Comparison of ENCODE assay signal across 18 cellular contexts in the genomic region with DNA sequence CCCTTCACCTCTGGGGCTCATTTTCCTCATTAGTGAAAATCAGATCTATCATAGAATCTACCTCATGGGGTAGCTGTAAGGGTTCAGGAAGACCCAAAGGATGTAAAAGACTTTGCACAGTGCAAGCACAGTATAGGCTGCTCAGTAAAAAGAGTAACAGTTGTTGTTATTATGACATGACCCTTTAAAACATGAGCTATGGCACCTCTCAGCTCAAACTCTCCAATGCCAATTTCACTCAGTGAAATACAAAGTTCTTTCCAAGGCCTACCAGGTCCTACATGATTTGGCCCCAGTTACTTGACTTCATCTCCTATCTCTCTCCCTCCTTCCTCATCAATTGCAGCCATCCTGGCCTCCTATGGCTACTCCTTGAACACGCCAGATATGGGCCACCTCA. TPM values are rescaled to one million over a fixed set of nuclear protein-coding genes. Genes with fewer than 3 reads are reported as not detected.
DNase-seq lines count a peak whose midpoint lies in the region; ATAC-seq and TF ChIP-seq lines count a peak whose summit lies in the region.
"Had no signal": no experiment of that assay in that cellular context is flagged by ENCODE, and none has a peak within 500 bp of the region (broad histone marks: within the 10 kb centered on the region; RNA-seq: fewer than 3 reads in every experiment).

No MANE protein-coding gene starts in this region.

- no peaks in the 10 kb centered on the region for H3K9me3 ChIP-seq in CD8-positive, alpha-beta T cell (ENCODE audit: low read length)
- H3K9me3 ChIP-seq in vagina (no peaks in the 10 kb centered on the region), spleen (no peaks in the 10 kb centered on the region)

- ATAC-seq in CD8-positive, alpha-beta T cell: no peak
- no peak for ATAC-seq in activated B cell treated with CpG ODN at 0.5 μM for 24 hours (ENCODE audit: low read depth)

- CTCF ChIA-PET in CD8-positive, alpha-beta T cell (lab: Charles Lee): interaction anchor here (0.6 to 1.0 kb wide), 2 partner anchors 40 to 59 kb away, joined by 4 to 5 read pairs; no protein-coding TSS in a partner anchor
- CTCF ChIA-PET in activated B cell treated with CpG ODN at 0.5 μM for 24 hours (lab: Charles Lee): interaction anchor here (1.0 to 1.3 kb wide), 2 partner anchors 17 to 35 kb away, joined by 3 to 5 read pairs; no protein-coding TSS in a partner anchor

- POLR2A ChIA-PET in CD8-positive, alpha-beta T cell (lab: Charles Lee): no interaction called here
- POLR2A ChIA-PET in activated B cell treated with CpG ODN at 0.5 μM for 24 hours (lab: Charles Lee): interaction anchor here (11.2 to 24.7 kb wide), 2 partner anchors 16 to 30 kb away, joined by 355 to 661 read pairs; a partner anchor contains a TSS

- no peak for TF ChIP-seq CTCF in CD8-positive, alpha-beta T cell (IDR thresholded peaks at IDR 0.05)
- TF ChIP-seq CTCF in activated B cell treated with CpG ODN at 0.5 μM for 24 hours (IDR thresholded peaks at IDR 0.05) (no peak), endothelial cell (IDR thresholded peaks at IDR 0.05; ENCODE audit: unreplicated experiment) (no peak), vagina (IDR thresholded peaks at IDR 0.05) (no peak), spleen (IDR thresholded peaks at IDR 0.05 in 8 of 11, conservative IDR thresholded peaks at IDR 0.05 in 3 of 11) (no peak), foreskin fibroblast (IDR thresholded peaks at IDR 0.05; ENCODE audit: low read depth, low read length) (no peak)

- H3K27me3 ChIP-seq in CD8-positive, alpha-beta T cell (ENCODE audit: insufficient read depth, low read length): no peaks in the 10 kb centered on the region
- H3K27me3 ChIP-seq in vagina (no peaks in the 10 kb centered on the region), spleen (replicated peaks in 1 of 7) (no peaks in the 10 kb centered on the region)

- no peak for DNase-seq in activated T-cell treated with anti-CD3 and anti-CD28 coated beads, Interleukin-2, amount 50 U/mL, for 24 hours
- DNase-seq in activated T-cell treated with anti-CD3 and anti-CD28 coated beads, Interleukin-2, amount 50 U/mL, for 48 hours: no peak
- no peak for DNase-seq in CD8-positive, alpha-beta T cell
- DNase-seq in activated B cell treated with CpG ODN at 0.5 μM for 24 hours: no peak
- no peak for DNase-seq in endothelial cell (ENCODE audit: low spot score)
- no peak for DNase-seq in vagina (ENCODE audit: extremely low spot score in 2 of 2)
- DNase-seq in spleen: no peak
- DNase-seq in foreskin fibroblast: no peak
- DNase-seq: DMS79, GM23248, NCI-H1048, NCI-H345, NCI-H526 treated with DMSO at 0.1 percent for 48 hours, OCI-M1, RPMI8226 had no signal

- H3K4me1 ChIP-seq in CD8-positive, alpha-beta T cell (ENCODE audit: insufficient read depth, low read length): peaks cover 17% of the 10 kb centered on the region
- H3K4me1 ChIP-seq in vagina (peaks cover 21% of the 10 kb centered on the region), spleen (peaks cover 23 to 66% (median 56%) of the 10 kb centered on the region in 6 donors)

- H3K36me3 Mint-ChIP-seq in activated T-cell treated with anti-CD3 and anti-CD28 coated beads, Interleukin-2, amount 50 U/mL, for 24 hours (ENCODE audit: low read depth): peaks cover 90% of the 10 kb centered on the region
- H3K36me3 Mint-ChIP-seq in CD8-positive, alpha-beta T cell: peaks cover 73% of the 10 kb centered on the region
- peaks cover 71% of the 10 kb centered on the region for H3K36me3 Mint-ChIP-seq in activated B cell treated with CpG ODN at 0.5 μM for 24 hours (ENCODE audit: low read depth)
- H3K36me3 Mint-ChIP-seq in endothelial cell (ENCODE audit: low read depth, unreplicated experiment): peaks cover 44% of the 10 kb centered on the region

- peaks cover 2% of the 10 kb centered on the region for H3K9me3 Mint-ChIP-seq in activated T-cell treated with anti-CD3 and anti-CD28 coated beads, Interleukin-2, amount 50 U/mL, for 24 hours
- H3K9me3 Mint-ChIP-seq in CD8-positive, alpha-beta T cell: no peaks in the 10 kb centered on the region
- H3K9me3 Mint-ChIP-seq in activated B cell treated with CpG ODN at 0.5 μM for 24 hours: no peaks in the 10 kb centered on the region
- no peaks in the 10 kb centered on the region for H3K9me3 Mint-ChIP-seq in endothelial cell (ENCODE audit: unreplicated experiment)

- TF ChIP-seq POLR2A in vagina (IDR thresholded peaks at IDR 0.05) (no peak), spleen (IDR thresholded peaks at IDR 0.05) (no peak)

- H3K4me3 Mint-ChIP-seq in activated T-cell treated with anti-CD3 and anti-CD28 coated beads, Interleukin-2, amount 50 U/mL, for 24 hours: no peak overlapping the region
- H3K4me3 Mint-ChIP-seq in CD8-positive, alpha-beta T cell: no peak overlapping the region
- H3K4me3 Mint-ChIP-seq in activated B cell treated with CpG ODN at 0.5 μM for 24 hours (no peak overlapping the region), endothelial cell (ENCODE audit: unreplicated experiment) (peak overlapping the region; percentile 6)

- peak overlapping the region; percentile 39 for H3K27ac Mint-ChIP-seq in activated T-cell treated with anti-CD3 and anti-CD28 coated beads, Interleukin-2, amount 50 U/mL, for 24 hours
- peak overlapping the region; percentile 34 for H3K27ac Mint-ChIP-seq in CD8-positive, alpha-beta T cell
- peak overlapping the region; percentile 98 for H3K27ac Mint-ChIP-seq in activated B cell treated with CpG ODN at 0.5 μM for 24 hours
- H3K27ac Mint-ChIP-seq in endothelial cell (ENCODE audit: unreplicated experiment): no peak overlapping the region

- 87 to 100% (median 97%) methylated on average over 1 of the region's 1 CpG for WGBS in spleen, 5 donors

- peaks cover 40% of the 10 kb centered on the region for H3K36me3 ChIP-seq in CD8-positive, alpha-beta T cell (ENCODE audit: insufficient read depth, low read length)
- H3K36me3 ChIP-seq in vagina: peaks cover 0 to 46% of the 10 kb centered on the region in 2 donors
- peaks cover 0 to 77% (median 65%) of the 10 kb centered on the region in 6 donors for H3K36me3 ChIP-seq in spleen

- no peak overlapping the region for H3K4me3 ChIP-seq in CD8-positive, alpha-beta T cell (ENCODE audit: low read depth, low read length)
- no peak overlapping the region for H3K4me3 ChIP-seq in vagina
- H3K4me3 ChIP-seq in spleen: no peak overlapping the region
- no peak overlapping the region for H3K4me3 ChIP-seq in foreskin fibroblast (ENCODE audit: low read depth in 1 of 2, low read length in 2 of 2)
- H3K4me3 ChIP-seq: GM23248 had no signal

- no peaks in the 10 kb centered on the region for H3K27me3 Mint-ChIP-seq in activated T-cell treated with anti-CD3 and anti-CD28 coated beads, Interleukin-2, amount 50 U/mL, for 24 hours
- H3K27me3 Mint-ChIP-seq in CD8-positive, alpha-beta T cell (ENCODE audit: low read depth): no peaks in the 10 kb centered on the region
- H3K27me3 Mint-ChIP-seq in activated B cell treated with CpG ODN at 0.5 μM for 24 hours: no peaks in the 10 kb centered on the region
- H3K27me3 Mint-ChIP-seq in endothelial cell (ENCODE audit: unreplicated experiment): peaks cover 7% of the 10 kb centered on the region

- intact Hi-C loops in CD8-positive, alpha-beta T cell (cut with DNase I, micrococcal nuclease): loop anchor here in 1 of 2 experiments (5.0 to 10.0 kb wide), 3 partner anchors 215 to 752 kb away; a partner anchor contains a TSS
- intact Hi-C loops in activated B cell treated with CpG ODN at 0.5 μM for 24 hours (cut with micrococcal nuclease) (loop anchor here (10.0 kb wide), 1 partner anchor 195 kb away; no protein-coding TSS in a partner anchor), vagina (cut with DNase I) (loop anchor here (5.0 kb wide), 1 partner anchor 32 kb away; a partner anchor contains a TSS), spleen (cut with DNase I; ENCODE audit: low total_unique reads) (no loop called here)

- H3K27ac ChIP-seq in CD8-positive, alpha-beta T cell (ENCODE audit: low read depth, low read length): no peak overlapping the region
- H3K27ac ChIP-seq in vagina (no peak overlapping the region), spleen (no peak overlapping the region)
- H3K27ac ChIP-seq: GM23248 had no signal

- H3K4me1 Mint-ChIP-seq in activated T-cell treated with anti-CD3 and anti-CD28 coated beads, Interleukin-2, amount 50 U/mL, for 24 hours (ENCODE audit: low read depth): peaks cover 55% of the 10 kb centered on the region
- H3K4me1 Mint-ChIP-seq in CD8-positive, alpha-beta T cell (ENCODE audit: low read depth): peaks cover 41% of the 10 kb centered on the region
- peaks cover 71% of the 10 kb centered on the region for H3K4me1 Mint-ChIP-seq in activated B cell treated with CpG ODN at 0.5 μM for 24 hours
- H3K4me1 Mint-ChIP-seq in endothelial cell (ENCODE audit: unreplicated experiment): peaks cover 3% of the 10 kb centered on the region

RNA-seq across cellular contexts. Expression of a gene that starts 4.9 kb away (rescaled TPM):
- 10 to 100 TPM; 32.2 to 34.3 TPM for total RNA-seq in CD8-positive, alpha-beta T cell
- total RNA-seq in activated B cell treated with CpG ODN at 0.5 μM for 24 hours (91.2 and 105 TPM in 2 replicates), endothelial cell (ENCODE audit: unreplicated experiment) (38.8 TPM), vagina (56.5 TPM), spleen (10 to 100 TPM; 30.9 to 65.9 (median 54.6) TPM)
- 10 to 100 TPM; 34.0 to 44.8 (median 44.3) TPM for polyA plus RNA-seq in spleen

RNA-seq across cellular contexts. Expression of a gene that starts 30.9 kb away (rescaled TPM):
- 10 to 100 TPM; 14.6 to 15.5 TPM for total RNA-seq in CD8-positive, alpha-beta T cell
- total RNA-seq in activated B cell treated with CpG ODN at 0.5 μM for 24 hours (137 and 154 TPM in 2 replicates), endothelial cell (ENCODE audit: unreplicated experiment) (0.28 TPM), vagina (16.2 TPM), spleen (10 to 100 TPM; 14.3 to 24.2 (median 21.3) TPM)
- 10 to 100 TPM; 25.3 to 77.6 (median 56.1) TPM for polyA plus RNA-seq in spleen
- total RNA-seq: A673, HT-29 had no signal

RNA-seq across cellular contexts. Expression of a gene that starts 34.0 kb away (rescaled TPM):
- total RNA-seq in CD8-positive, alpha-beta T cell: not detected
- not detected in 2 replicates for total RNA-seq in activated B cell treated with CpG ODN at 0.5 μM for 24 hours
- not detected for total RNA-seq in endothelial cell (ENCODE audit: unreplicated experiment)
- total RNA-seq in vagina: not detected
- not detected for total RNA-seq in spleen
- not detected for polyA plus RNA-seq in spleen
- total RNA-seq: A673, G401, GM23248 had no signal
- polyA plus RNA-seq: GM23248 had no signal

RNA-seq across cellular contexts. Expression of a gene that starts 52.3 kb away (rescaled TPM):
- not detected for total RNA-seq in CD8-positive, alpha-beta T cell
- 0.44 TPM in 1 of 2 replicates, not detected in the other for total RNA-seq in activated B cell treated with CpG ODN at 0.5 μM for 24 hours
- not detected for total RNA-seq in endothelial cell (ENCODE audit: unreplicated experiment)
- total RNA-seq in vagina: 3.7 TPM
- total RNA-seq in spleen: 10 to 100 TPM in 2 of 7 donors, 1 to 10 TPM in 5; 4.2 to 48.1 (median 7.4) TPM
- polyA plus RNA-seq in spleen: 1 to 10 TPM; 2.1 to 6.6 (median 2.2) TPM
- total RNA-seq: A673, G401 had no signal

Comparison
In these comparisons a context has a peak if more than half of its experiments do, and no peak if none do; other contexts are left out.
1. RNA of a gene that starts 30.9 kb away (total RNA-seq): 137 to 154 TPM in activated B cell treated with CpG ODN at 0.5 μM for 24 hours, 14.3 to 24.2 TPM in spleen, 16.2 TPM in vagina (single experiment) and 14.6 to 15.5 TPM in CD8-positive, alpha-beta T cell; 0.28 TPM in endothelial cell (single experiment); every median in the first group is over 10 times any median in the second.